In genomic region chr12:6039894-6040601, GRCh38 we compare ENCODE assay signal across 2 cellular contexts.
A peak's percentile ranks its signal among the peaks of the same experiment; 100 is the strongest.
TF ChIP-seq lines count a peak whose summit lies in the region.

No MANE protein-coding gene starts in this region.

TF ChIP-seq in HEK293T, 16 proteins besides CTCF, POLR2A, EP300 and RAD21 (continued from another document):
- TF ChIP-seq LEF1 (IDR thresholded peaks at IDR 0.05; ENCODE audit: borderline replicate concordance) = no peak
- no peak for TF ChIP-seq SUZ12 (IDR thresholded peaks at IDR 0.05)
- TF ChIP-seq SP1 (IDR thresholded peaks at IDR 0.05) = no peak
- no peak for TF ChIP-seq ARNT (IDR thresholded peaks at IDR 0.05)
- TF ChIP-seq TARDBP (IDR thresholded peaks at IDR 0.05) = no peak
- no peak for TF ChIP-seq PKNOX1 (IDR thresholded peaks at IDR 0.05)
- no peak for TF ChIP-seq HDGF (IDR thresholded peaks at IDR 0.05; ENCODE audit: borderline replicate concordance)
- no peak for TF ChIP-seq L3MBTL2 (conservative IDR thresholded peaks at IDR 0.05)
- TF ChIP-seq CTBP1 (IDR thresholded peaks at IDR 0.05; ENCODE audit: borderline replicate concordance) = no peak

TF ChIP-seq in H1, 55 proteins besides CTCF, POLR2A, EP300 and RAD21 (continued from another document):
- no peak for TF ChIP-seq ATF3 (IDR thresholded peaks at IDR 0.05; ENCODE audit: insufficient read depth, low read depth, low read length)
- peak; percentile 70; the same call in 1 of the 2 replicates for TF ChIP-seq YY1 (IDR thresholded peaks at IDR 0.05; ENCODE audit: low read depth, low read length)
